Comparison of ENCODE assay signal across 22 cellular contexts in the genomic region with DNA sequence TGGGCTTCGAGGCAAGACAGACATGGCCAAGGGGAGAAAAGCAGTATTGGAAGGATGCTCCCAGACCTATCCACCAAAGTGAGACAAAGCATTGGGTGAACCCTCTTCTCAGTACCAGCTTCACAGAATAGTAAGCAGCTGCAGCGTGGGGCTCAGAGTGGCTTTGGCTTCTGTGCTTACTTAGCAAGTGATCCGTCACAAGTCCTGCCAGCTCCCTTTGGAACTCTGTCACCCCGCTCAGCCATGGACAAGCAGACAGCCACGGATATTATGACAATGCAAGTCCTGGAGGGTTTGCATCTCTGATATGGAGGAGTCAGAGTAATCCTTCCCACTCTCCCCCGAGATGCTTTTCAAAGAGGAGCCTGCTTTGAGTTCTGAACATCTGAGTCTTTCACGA.
DNase-seq lines count a peak whose midpoint lies in the region; ATAC-seq and TF ChIP-seq lines count a peak whose summit lies in the region.
"Had no signal": no experiment of that assay in that cellular context is flagged by ENCODE, and none has a peak within 500 bp of the region (broad histone marks: within the 10 kb centered on the region; RNA-seq: fewer than 3 reads in every experiment).

No MANE protein-coding gene starts in this region.

- POLR2A ChIA-PET in WTC11 (lab: Charles Lee) = no interaction called here

- H3K36me3 Mint-ChIP-seq in CD4-positive, CD25-positive, alpha-beta regulatory T cell = peaks cover 3% of the 10 kb centered on the region
- 0 out of 2 replicates have a peak, but pooled peaks cover 4% of the 10 kb centered on the region for H3K36me3 Mint-ChIP-seq in WTC11
- H3K36me3 Mint-ChIP-seq: CD8-positive, alpha-beta T cell had no signal

- CTCF ChIA-PET in WTC11 (lab: Charles Lee) = no interaction called here

- peak overlapping the region in 2 of 3 donors; percentile 1 to 44 for H3K27ac Mint-ChIP-seq in CD4-positive, CD25-positive, alpha-beta regulatory T cell
- no peak overlapping the region for H3K27ac Mint-ChIP-seq in WTC11
- H3K27ac Mint-ChIP-seq: activated CD8-positive, alpha-beta T cell treated with anti-CD3 and anti-CD28 coated beads, Interleukin-2, amount 10 ng/mL, durations not matched to agents 7 days and 5 days; activated T-cell treated with anti-CD3 and anti-CD28 coated beads, Interleukin-2, amount 50 U/mL, for 24 hours had no signal

- no peaks in the 10 kb centered on the region for H3K9me3 Mint-ChIP-seq in CD4-positive, CD25-positive, alpha-beta regulatory T cell
- peaks cover 5% of the 10 kb centered on the region for H3K9me3 Mint-ChIP-seq in WTC11
- H3K9me3 Mint-ChIP-seq: activated T-cell treated with anti-CD3 and anti-CD28 coated beads, Interleukin-2, amount 50 U/mL, for 24 hours; CD8-positive, alpha-beta T cell had no signal

- WGBS in psoas muscle, 3 donors = 27 to 41% (median 33%) methylated on average over 7 of the region's 7 CpGs

- H3K27me3 Mint-ChIP-seq in CD4-positive, CD25-positive, alpha-beta regulatory T cell = no peaks in the 10 kb centered on the region
- no peaks in the 10 kb centered on the region for H3K27me3 Mint-ChIP-seq in WTC11 (ENCODE audit: low read depth)
- H3K27me3 Mint-ChIP-seq: activated T-cell treated with anti-CD3 and anti-CD28 coated beads, Interleukin-2, amount 50 U/mL, for 24 hours had no signal

- no peaks in the 10 kb centered on the region for H3K36me3 ChIP-seq in CD4-positive, CD25-positive, alpha-beta regulatory T cell (ENCODE audit: control insufficient read depth, insufficient read depth, low read length)
- H3K36me3 ChIP-seq in RWPE2 (ENCODE audit: low read depth) = no peaks in the 10 kb centered on the region
- no peaks in the 10 kb centered on the region for H3K36me3 ChIP-seq in left ventricle myocardium inferior
- no peaks in the 10 kb centered on the region for H3K36me3 ChIP-seq in psoas muscle (ENCODE audit: insufficient read depth in 1 of 2, low read depth in 1 of 2)
- no peaks in the 10 kb centered on the region for H3K36me3 ChIP-seq in BE2C

- TF ChIP-seq CTCF in RWPE2 (IDR thresholded peaks at IDR 0.05; ENCODE audit: poor library complexity, severe bottlenecking) (no peak), left ventricle myocardium inferior (IDR thresholded peaks at IDR 0.05; ENCODE audit: borderline replicate concordance) (no peak), psoas muscle (IDR thresholded peaks at IDR 0.05) (no peak), BE2C (IDR thresholded peaks at IDR 0.05; ENCODE audit: low read depth, low read length) (no peak), WTC11 (IDR thresholded peaks at IDR 0.05) (no peak)

- H3K4me3 Mint-ChIP-seq in CD4-positive, CD25-positive, alpha-beta regulatory T cell = peak overlapping the region in 1 of 4 donors; percentile 7
- H3K4me3 Mint-ChIP-seq in WTC11 = no peak overlapping the region
- H3K4me3 Mint-ChIP-seq: activated CD8-positive, alpha-beta T cell treated with anti-CD3 and anti-CD28 coated beads, Interleukin-2, amount 10 ng/mL, durations not matched to agents 7 days and 5 days; activated T-cell treated with anti-CD3 and anti-CD28 coated beads, Interleukin-2, amount 50 U/mL, for 24 hours; CD8-positive, alpha-beta T cell had no signal

- no peak overlapping the region for H3K27ac ChIP-seq in CD4-positive, CD25-positive, alpha-beta regulatory T cell (ENCODE audit: insufficient read depth, low read length, poor library complexity, severe bottlenecking)
- H3K27ac ChIP-seq in RWPE2 (ENCODE audit: poor library complexity, severe bottlenecking) (peak overlapping the region; percentile 81), left ventricle myocardium inferior (replicated peaks) (peak overlapping the region; percentile 84), psoas muscle (peak overlapping the region; percentile 27)

- no peak for DNase-seq in CD4-positive, CD25-positive, alpha-beta regulatory T cell
- DNase-seq in RWPE2 (ENCODE audit: low spot score) = no peak
- no peak for DNase-seq in left ventricle myocardium inferior
- DNase-seq in psoas muscle = no peak
- no peak for DNase-seq in BE2C
- no peak for DNase-seq in WTC11 (ENCODE audit: low spot score)
- DNase-seq: activated CD4-positive, CD25-positive, alpha-beta regulatory T cell treated with anti-CD3 and anti-CD28 coated beads, Interleukin-2, amount 50 U/mL, for 72 hours; activated CD8-positive, alpha-beta T cell treated with anti-CD3 and anti-CD28 coated beads, Interleukin-2, amount 10 ng/mL, durations not matched to agents 7 days and 5 days; activated naive CD4-positive, alpha-beta T cell treated with anti-CD3 and anti-CD28 coated beads, Interleukin-2, amount 50 U/mL, for 16 hours; activated T-cell treated with anti-CD3 and anti-CD28 coated beads, Interleukin-2, amount 50 U/mL, for 24 hours; aorta; CD8-positive, alpha-beta T cell; cerebellar nuclear complex; DMS79 treated with DMSO at 0.1 percent for 48 hours; effector memory CD4-positive, alpha-beta T cell; glutamatergic neuron; NCI-H1694 treated with DMSO at 0.1 percent for 48 hours; T1000 had no signal

- no peaks in the 10 kb centered on the region for H3K9me3 ChIP-seq in CD4-positive, CD25-positive, alpha-beta regulatory T cell (ENCODE audit: control insufficient read depth in 2 of 2, low read length in 2 of 2)
- H3K9me3 ChIP-seq in RWPE2 (ENCODE audit: severe bottlenecking) = no peaks in the 10 kb centered on the region
- no peaks in the 10 kb centered on the region for H3K9me3 ChIP-seq in left ventricle myocardium inferior (replicated peaks)
- no peaks in the 10 kb centered on the region for H3K9me3 ChIP-seq in psoas muscle
- H3K9me3 ChIP-seq in BE2C = no peaks in the 10 kb centered on the region

- intact Hi-C loops in left ventricle myocardium inferior (cut with micrococcal nuclease) (loop anchor here (10.0 kb wide), 1 partner anchor 240 kb away; no protein-coding TSS in a partner anchor), psoas muscle (cut with DNase I) (loop anchor here in 1 of 2 donors (5.0 to 10.0 kb wide), 2 partner anchors 92 to 640 kb away; partner anchors contain the start of gene SLCO3A1)

- H3K27me3 ChIP-seq in CD4-positive, CD25-positive, alpha-beta regulatory T cell (ENCODE audit: control insufficient read depth, insufficient read depth, low read length) = no peaks in the 10 kb centered on the region
- H3K27me3 ChIP-seq in RWPE2 (ENCODE audit: insufficient read depth, poor library complexity, severe bottlenecking) = no peaks in the 10 kb centered on the region
- no peaks in the 10 kb centered on the region for H3K27me3 ChIP-seq in left ventricle myocardium inferior (ENCODE audit: low read depth)
- no peaks in the 10 kb centered on the region for H3K27me3 ChIP-seq in psoas muscle (ENCODE audit: insufficient read depth in 3 of 3, low read length in 2 of 3)
- no peaks in the 10 kb centered on the region for H3K27me3 ChIP-seq in BE2C

- no peak for ATAC-seq in CD4-positive, CD25-positive, alpha-beta regulatory T cell (ENCODE audit: low read depth in 2 of 2)
- ATAC-seq in RWPE2 (ENCODE audit: low read depth) (no peak), psoas muscle (peak; percentile 27 to 76 (median 61)), HG03354 (IDR thresholded peaks at IDR 0.05; ENCODE audit: poor library complexity, severe bottlenecking, unreplicated experiment) (no peak), WTC11 (no peak), GM19455 (IDR thresholded peaks at IDR 0.05; ENCODE audit: unreplicated experiment) (no peak)
- ATAC-seq: activated CD8-positive, alpha-beta T cell treated with anti-CD3 and anti-CD28 coated beads, Interleukin-2, amount 10 ng/mL, durations not matched to agents 7 days and 5 days; CD8-positive, alpha-beta T cell; K562; left lobe of liver had no signal

- no peak overlapping the region for H3K4me3 ChIP-seq in CD4-positive, CD25-positive, alpha-beta regulatory T cell (ENCODE audit: low read depth, low read length)
- H3K4me3 ChIP-seq in RWPE2 (ENCODE audit: severe bottlenecking) = no peak overlapping the region
- H3K4me3 ChIP-seq in left ventricle myocardium inferior = no peak overlapping the region
- H3K4me3 ChIP-seq in psoas muscle = no peak overlapping the region
- no peak overlapping the region for H3K4me3 ChIP-seq in BE2C (ENCODE audit: low read depth, low read length)
- H3K4me3 ChIP-seq: K562 had no signal

- H3K4me1 Mint-ChIP-seq in CD4-positive, CD25-positive, alpha-beta regulatory T cell = peaks cover 19 to 83% (median 43%) of the 10 kb centered on the region in 4 donors
- H3K4me1 Mint-ChIP-seq in WTC11 = peaks cover 66% of the 10 kb centered on the region

- peaks cover 36% of the 10 kb centered on the region for H3K4me1 ChIP-seq in CD4-positive, CD25-positive, alpha-beta regulatory T cell (ENCODE audit: control insufficient read depth, insufficient read depth, low read length, poor library complexity, severe bottlenecking)
- H3K4me1 ChIP-seq in RWPE2 (ENCODE audit: insufficient read depth, poor library complexity, severe bottlenecking) = peaks cover 59% of the 10 kb centered on the region
- peaks cover 97% of the 10 kb centered on the region for H3K4me1 ChIP-seq in left ventricle myocardium inferior
- peaks cover 54% of the 10 kb centered on the region for H3K4me1 ChIP-seq in psoas muscle
- H3K4me1 ChIP-seq in BE2C = peaks cover 34% of the 10 kb centered on the region

TF ChIP-seq in WTC11, 78 proteins besides CTCF, POLR2A, EP300 and RAD21:
- TF ChIP-seq, protein P1, sequence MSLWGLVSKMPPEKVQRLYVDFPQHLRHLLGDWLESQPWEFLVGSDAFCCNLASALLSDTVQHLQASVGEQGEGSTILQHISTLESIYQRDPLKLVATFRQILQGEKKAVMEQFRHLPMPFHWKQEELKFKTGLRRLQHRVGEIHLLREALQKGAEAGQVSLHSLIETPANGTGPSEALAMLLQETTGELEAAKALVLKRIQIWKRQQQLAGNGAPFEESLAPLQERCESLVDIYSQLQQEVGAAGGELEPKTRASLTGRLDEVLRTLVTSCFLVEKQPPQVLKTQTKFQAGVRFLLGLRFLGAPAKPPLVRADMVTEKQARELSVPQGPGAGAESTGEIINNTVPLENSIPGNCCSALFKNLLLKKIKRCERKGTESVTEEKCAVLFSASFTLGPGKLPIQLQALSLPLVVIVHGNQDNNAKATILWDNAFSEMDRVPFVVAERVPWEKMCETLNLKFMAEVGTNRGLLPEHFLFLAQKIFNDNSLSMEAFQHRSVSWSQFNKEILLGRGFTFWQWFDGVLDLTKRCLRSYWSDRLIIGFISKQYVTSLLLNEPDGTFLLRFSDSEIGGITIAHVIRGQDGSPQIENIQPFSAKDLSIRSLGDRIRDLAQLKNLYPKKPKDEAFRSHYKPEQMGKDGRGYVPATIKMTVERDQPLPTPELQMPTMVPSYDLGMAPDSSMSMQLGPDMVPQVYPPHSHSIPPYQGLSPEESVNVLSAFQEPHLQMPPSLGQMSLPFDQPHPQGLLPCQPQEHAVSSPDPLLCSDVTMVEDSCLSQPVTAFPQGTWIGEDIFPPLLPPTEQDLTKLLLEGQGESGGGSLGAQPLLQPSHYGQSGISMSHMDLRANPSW (CRISPR knock-in tag; conservative IDR thresholded peaks at IDR 0.05; ENCODE audit: low read depth) = no peak
- no peak for TF ChIP-seq ZNF138 (CRISPR knock-in tag; conservative IDR thresholded peaks at IDR 0.05)

Comparison
In these comparisons a context has a peak if more than half of its experiments do, and no peak if none do; other contexts are left out.
1. ATAC-seq: peak in psoas muscle (4 of 4); none in CD4-positive, CD25-positive, alpha-beta regulatory T cell (0 of 2), RWPE2 (single experiment), HG03354 (single experiment), WTC11 (single experiment) and GM19455 (single experiment).